Comparison of ENCODE assay signal across 8 cellular contexts in genomic region chr14:20454645-20455354, GRCh38. TPM values are rescaled to one million over a fixed set of nuclear protein-coding genes. Genes with fewer than 3 reads are reported as not detected.
DNase-seq lines count a peak whose midpoint lies in the region; ATAC-seq and TF ChIP-seq lines count a peak whose summit lies in the region.

Gene APEX1, plus strand, starts transcription at chr14:20455226. Its CDS starts 420 bp downstream, at chr14:20455646.
Gene OSGEP, minus strand, starts transcription at chr14:20454812. Its CDS starts 129 bp downstream, at chr14:20454683.

- H3K4me1 ChIP-seq in BE2C (no peaks in the 10 kb centered on the region), colonic mucosa (peaks cover 10% of the 10 kb centered on the region)

- H3K27ac Mint-ChIP-seq in activated CD4-positive, alpha-beta T cell treated with anti-CD3 and anti-CD28 coated beads, Interleukin-2, amount 10 ng/mL, durations not matched to agents 24 days and 14 days = no peak within 1 kb of the TSS

- H3K27me3 ChIP-seq in BE2C (no peaks in the 10 kb centered on the region), colonic mucosa (no peaks in the 10 kb centered on the region), layer of hippocampus (ENCODE audit: control insufficient read depth, insufficient read depth, low read length) (no peaks in the 10 kb centered on the region)

- H3K27ac ChIP-seq in colonic mucosa (peak within 1 kb of the TSS; percentile 97), layer of hippocampus (ENCODE audit: low read depth, low read length) (peak within 1 kb of the TSS; percentile 94)

- H3K4me3 ChIP-seq in BE2C (ENCODE audit: low read depth, low read length) (peak within 1 kb of the TSS; percentile 97), colonic mucosa (peak within 1 kb of the TSS; percentile 69)

- H3K4me3 Mint-ChIP-seq in activated CD4-positive, alpha-beta T cell treated with anti-CD3 and anti-CD28 coated beads, Interleukin-2, amount 10 ng/mL, durations not matched to agents 24 days and 14 days = peak within 1 kb of the TSS; percentile 59

- no peaks in the 10 kb centered on the region for H3K27me3 Mint-ChIP-seq in activated CD4-positive, alpha-beta T cell treated with anti-CD3 and anti-CD28 coated beads, Interleukin-2, amount 10 ng/mL, durations not matched to agents 24 days and 14 days

- H3K36me3 Mint-ChIP-seq in activated CD4-positive, alpha-beta T cell treated with anti-CD3 and anti-CD28 coated beads, Interleukin-2, amount 10 ng/mL, durations not matched to agents 24 days and 14 days (ENCODE audit: low read depth) = peaks cover 34% of the 10 kb centered on the region

- DNase-seq in BE2C (peak; percentile 98), GM19240 (ENCODE audit: insufficient read length, low spot score) (peak; percentile 83), NCI-H526 (lab: John Stamatoyannopoulos, UW) (peak; percentile 98 to 99), colonic mucosa (peak; percentile 99)
- peak; percentile 99 for DNase-seq in activated CD4-positive, alpha-beta T cell treated with anti-CD3 and anti-CD28 coated beads, Interleukin-2, amount 10 ng/mL, durations not matched to agents 24 days and 14 days
- peak; percentile 90 to 94 for DNase-seq in stimulated activated CD4-positive, alpha-beta T cell treated with anti-CD3 and anti-CD28 coated beads, Interleukin-1b, Interleukin-23, amount 100 ng/mL, for 4 hours (ENCODE audit: low read depth in 2 of 2)

- H3K36me3 ChIP-seq in BE2C (peaks cover 51% of the 10 kb centered on the region), colonic mucosa (peaks cover 25% of the 10 kb centered on the region)

- peak; percentile 83 for ATAC-seq in HG03460 (IDR thresholded peaks at IDR 0.05; ENCODE audit: unreplicated experiment)

- peak within 1 kb of the TSS; percentile 82 to 95 for H3K9ac ChIP-seq in colonic mucosa (ENCODE audit: low read depth in 2 of 2, low read length in 2 of 2)

- peaks cover 21% of the 10 kb centered on the region for H3K4me1 Mint-ChIP-seq in activated CD4-positive, alpha-beta T cell treated with anti-CD3 and anti-CD28 coated beads, Interleukin-2, amount 10 ng/mL, durations not matched to agents 24 days and 14 days

- H3K9me3 Mint-ChIP-seq in activated CD4-positive, alpha-beta T cell treated with anti-CD3 and anti-CD28 coated beads, Interleukin-2, amount 10 ng/mL, durations not matched to agents 24 days and 14 days = no peaks in the 10 kb centered on the region

- no peak for TF ChIP-seq CTCF in BE2C (IDR thresholded peaks at IDR 0.05; ENCODE audit: low read depth, low read length)
- TF ChIP-seq CTCF in colonic mucosa (IDR thresholded peaks at IDR 0.05) = no peak

- intact Hi-C loops in activated CD4-positive, alpha-beta T cell treated with anti-CD3 and anti-CD28 coated beads, Interleukin-2, amount 10 ng/mL, durations not matched to agents 24 days and 14 days (cut with micrococcal nuclease) = loop anchor here (1.0 kb wide), 6 partner anchors 15 to 227 kb away; partner anchors contain the start of genes PARP2, PNP and TEP1
- intact Hi-C loops in colonic mucosa (cut with DNase I) = loop anchor here (5.0 to 10.0 kb wide), 2 partner anchors 42 to 90 kb away; partner anchors contain the start of gene TEP1

- no peaks in the 10 kb centered on the region for H3K9me3 ChIP-seq in BE2C
- no peaks in the 10 kb centered on the region for H3K9me3 ChIP-seq in colonic mucosa

RNA-seq across cellular contexts. Expression of gene APEX1, which starts in this region (rescaled TPM):
- 420 TPM for polyA plus RNA-seq in BE2C (2012; ENCODE audit: insufficient read depth, insufficient read length, low read depth)
- 239 and 242 TPM in 2 replicates for total RNA-seq in activated CD4-positive, alpha-beta T cell treated with anti-CD3 and anti-CD28 coated beads, Interleukin-2, amount 10 ng/mL, durations not matched to agents 24 days and 14 days
- 100 to 1,000 TPM; 119 to 169 TPM for total RNA-seq in colonic mucosa

RNA-seq across cellular contexts. Expression of gene OSGEP, which starts in this region (rescaled TPM):
- 64.7 TPM for polyA plus RNA-seq in BE2C (2012; ENCODE audit: insufficient read depth, insufficient read length, low read depth)
- 69.8 and 76.9 TPM in 2 replicates for total RNA-seq in activated CD4-positive, alpha-beta T cell treated with anti-CD3 and anti-CD28 coated beads, Interleukin-2, amount 10 ng/mL, durations not matched to agents 24 days and 14 days
- 10 to 100 TPM; 26.9 to 42.0 TPM for total RNA-seq in colonic mucosa

Comparison
In these comparisons a context has a peak if more than half of its experiments do, and no peak if none do; other contexts are left out.
1. Peak in every context shown above with its lines: DNase-seq, ATAC-seq, H3K4me3 ChIP-seq and H3K27ac ChIP-seq.